9 cellular contexts compared by ENCODE assay signal in genomic region chr5:154654484-154655375, GRCh38.
A peak's percentile ranks its signal among the peaks of the same experiment; 100 is the strongest.
DNase-seq lines count a peak whose midpoint lies in the region; ATAC-seq and TF ChIP-seq lines count a peak whose summit lies in the region.
"Had no signal": no experiment of that assay in that cellular context is flagged by ENCODE, and none has a peak within 500 bp of the region (broad histone marks: within the 10 kb centered on the region; RNA-seq: fewer than 3 reads in every experiment).

No MANE protein-coding gene starts in this region.

- H3K9me3 ChIP-seq in adrenal gland (replicated peaks in 1 of 3) (no peaks in the 10 kb centered on the region), left lung (no peaks in the 10 kb centered on the region)
- H3K9me3 ChIP-seq in CD4-positive, alpha-beta memory T cell (ENCODE audit: control insufficient read depth in 1 of 2, low read length in 2 of 2), result no peaks in the 10 kb centered on the region

- H3K4me3 ChIP-seq in adrenal gland (peak overlapping the region in 1 of 4 donors; percentile 13), left lung (no peak overlapping the region)
- no peak overlapping the region for H3K4me3 ChIP-seq in CD4-positive, alpha-beta memory T cell (ENCODE audit: low read length in 2 of 2)

- H3K36me3 ChIP-seq in adrenal gland (replicated peaks in 1 of 2) (no peaks in the 10 kb centered on the region), left lung (no peaks in the 10 kb centered on the region)
- no peaks in the 10 kb centered on the region for H3K36me3 ChIP-seq in CD4-positive, alpha-beta memory T cell (ENCODE audit: insufficient read depth, low read length)

- peaks cover 2% of the 10 kb centered on the region for H3K27me3 Mint-ChIP-seq in T-helper 2 cell treated with Interferon-gamma antibody and Interleukin-4, amounts not matched to agents 5 μg/mL and 100 μg/mL, for 36 hours (ENCODE audit: low read depth)
- no peaks in the 10 kb centered on the region for H3K27me3 Mint-ChIP-seq in stimulated activated naive B cell treated with anti-CD40 and anti-IgM and Interleukin-4, amounts not matched to agents 10 μg/mL and 1 μg/mL and 100 μg/mL, for 72 hours
- H3K27me3 Mint-ChIP-seq in CD4-positive, alpha-beta memory T cell, result no peaks in the 10 kb centered on the region

- H3K27ac Mint-ChIP-seq in T-helper 2 cell treated with Interferon-gamma antibody and Interleukin-4, amounts not matched to agents 5 μg/mL and 100 μg/mL, for 36 hours, result no peak overlapping the region
- H3K27ac Mint-ChIP-seq in stimulated activated naive B cell treated with anti-CD40 and anti-IgM and Interleukin-4, amounts not matched to agents 10 μg/mL and 1 μg/mL and 100 μg/mL, for 72 hours, result peak overlapping the region; percentile 17
- H3K27ac Mint-ChIP-seq in CD4-positive, alpha-beta memory T cell, result peak overlapping the region in 3 of 7 donors; percentile 50 to 55 (median 50)

- peak overlapping the region; percentile 45 for H3K4me3 Mint-ChIP-seq in T-helper 2 cell treated with Interferon-gamma antibody and Interleukin-4, amounts not matched to agents 5 μg/mL and 100 μg/mL, for 36 hours
- peak overlapping the region in 1 of 2 donors; percentile 68 for H3K4me3 Mint-ChIP-seq in stimulated activated naive B cell treated with anti-CD40 and anti-IgM and Interleukin-4, amounts not matched to agents 10 μg/mL and 1 μg/mL and 100 μg/mL, for 72 hours
- peak overlapping the region in 1 of 8 donors; percentile 39 for H3K4me3 Mint-ChIP-seq in CD4-positive, alpha-beta memory T cell

- H3K27me3 ChIP-seq in adrenal gland (no peaks in the 10 kb centered on the region), left lung (no peaks in the 10 kb centered on the region)
- H3K27me3 ChIP-seq in CD4-positive, alpha-beta memory T cell (ENCODE audit: insufficient read depth, low read length), result no peaks in the 10 kb centered on the region

- H3K27ac ChIP-seq in adrenal gland (peak overlapping the region in 4 of 5 donors; percentile 14 to 71 (median 61)), left lung (peak overlapping the region; percentile 35 to 51)
- H3K27ac ChIP-seq in CD4-positive, alpha-beta memory T cell (ENCODE audit: low read depth, low read length), result no peak overlapping the region

- WGBS in adrenal gland, 4 donors, result 47 to 63% (median 48%) methylated on average over 12 to 13 of the region's 13 CpGs

- peak; percentile 23 for ATAC-seq in left lung
- ATAC-seq in stimulated activated naive B cell treated with anti-CD40 and anti-IgM and Interleukin-4, amounts not matched to agents 10 μg/mL and 1 μg/mL and 100 μg/mL, for 72 hours (replicated peaks), result no peak

- intact Hi-C loops in adrenal gland (cut with DNase I), result loop anchor here in 1 of 2 donors (5.0 kb wide), 1 partner anchor 158 kb away; no protein-coding TSS in a partner anchor
- intact Hi-C loops in left lung (cut with DNase I), result loop anchor here in 1 of 2 donors (5.0 kb wide), 1 partner anchor 158 kb away; no protein-coding TSS in a partner anchor
- intact Hi-C loops in CD4-positive, alpha-beta memory T cell (cut with micrococcal nuclease), result loop anchor here (5.0 to 10.0 kb wide), 2 partner anchors 103 to 250 kb away; partner anchors contain the start of gene LARP1

- H3K4me1 Mint-ChIP-seq in T-helper 2 cell treated with Interferon-gamma antibody and Interleukin-4, amounts not matched to agents 5 μg/mL and 100 μg/mL, for 36 hours (ENCODE audit: low read depth), result peaks cover 2% of the 10 kb centered on the region
- H3K4me1 Mint-ChIP-seq in stimulated activated naive B cell treated with anti-CD40 and anti-IgM and Interleukin-4, amounts not matched to agents 10 μg/mL and 1 μg/mL and 100 μg/mL, for 72 hours, result peaks cover 8 to 17% of the 10 kb centered on the region in 2 donors
- peaks cover 2 to 5% (median 4%) of the 10 kb centered on the region in 4 donors for H3K4me1 Mint-ChIP-seq in CD4-positive, alpha-beta memory T cell

- TF ChIP-seq CTCF in adrenal gland (IDR thresholded peaks at IDR 0.05) (no peak), left lung (IDR thresholded peaks at IDR 0.05) (no peak)

- TF ChIP-seq POLR2A in adrenal gland (IDR thresholded peaks at IDR 0.05), result no peak

- H3K9me3 Mint-ChIP-seq in T-helper 2 cell treated with Interferon-gamma antibody and Interleukin-4, amounts not matched to agents 5 μg/mL and 100 μg/mL, for 36 hours, result no peaks in the 10 kb centered on the region
- no peaks in the 10 kb centered on the region for H3K9me3 Mint-ChIP-seq in stimulated activated naive B cell treated with anti-CD40 and anti-IgM and Interleukin-4, amounts not matched to agents 10 μg/mL and 1 μg/mL and 100 μg/mL, for 72 hours
- H3K9me3 Mint-ChIP-seq in CD4-positive, alpha-beta memory T cell, result no peaks in the 10 kb centered on the region

- H3K4me1 ChIP-seq in adrenal gland (replicated peaks in 1 of 2) (peaks cover 9 to 27% of the 10 kb centered on the region in 2 donors), left lung (peaks cover 8 to 19% of the 10 kb centered on the region in 2 donors)
- H3K4me1 ChIP-seq in CD4-positive, alpha-beta memory T cell (ENCODE audit: insufficient read depth, low read length), result no peaks in the 10 kb centered on the region

- CTCF ChIA-PET in CD4-positive, alpha-beta memory T cell (lab: Charles Lee; ENCODE audit: partially characterized antibody), result interaction anchor here (0.7 kb wide), 2 partner anchors 24 to 487 kb away, joined by 3 read pairs; no protein-coding TSS in a partner anchor

- H3K36me3 Mint-ChIP-seq in T-helper 2 cell treated with Interferon-gamma antibody and Interleukin-4, amounts not matched to agents 5 μg/mL and 100 μg/mL, for 36 hours (ENCODE audit: low read depth), result no peaks in the 10 kb centered on the region
- no peaks in the 10 kb centered on the region for H3K36me3 Mint-ChIP-seq in stimulated activated naive B cell treated with anti-CD40 and anti-IgM and Interleukin-4, amounts not matched to agents 10 μg/mL and 1 μg/mL and 100 μg/mL, for 72 hours
- no peaks in the 10 kb centered on the region for H3K36me3 Mint-ChIP-seq in CD4-positive, alpha-beta memory T cell

- POLR2A ChIA-PET in CD4-positive, alpha-beta memory T cell (lab: Charles Lee; ENCODE audit: partially characterized antibody), result no interaction called here

- no peak for DNase-seq in T-helper 2 cell treated with Interferon-gamma antibody and Interleukin-4, amounts not matched to agents 5 μg/mL and 100 μg/mL, for 36 hours (ENCODE audit: low spot score)
- DNase-seq in T-helper 2 cell, result no peak
- no peak for DNase-seq in adrenal gland
- no peak for DNase-seq in left lung
- DNase-seq in stimulated activated naive B cell treated with anti-CD40 and anti-IgM and Interleukin-4, amounts not matched to agents 10 μg/mL and 1 μg/mL and 100 μg/mL, for 72 hours, result no peak
- no peak for DNase-seq in SIG-M5 (lab: John Stamatoyannopoulos, UW)
- no peak for DNase-seq in NCI-H2107 treated with DMSO at 0.1 percent for 48 hours (lab: John Stamatoyannopoulos, UW; ENCODE audit: unreplicated experiment)
- no peak for DNase-seq in CD4-positive, alpha-beta memory T cell
- DNase-seq: hippocampal formation had no signal
